Comparison of ENCODE assay signal across 21 cellular contexts in the genomic region with DNA sequence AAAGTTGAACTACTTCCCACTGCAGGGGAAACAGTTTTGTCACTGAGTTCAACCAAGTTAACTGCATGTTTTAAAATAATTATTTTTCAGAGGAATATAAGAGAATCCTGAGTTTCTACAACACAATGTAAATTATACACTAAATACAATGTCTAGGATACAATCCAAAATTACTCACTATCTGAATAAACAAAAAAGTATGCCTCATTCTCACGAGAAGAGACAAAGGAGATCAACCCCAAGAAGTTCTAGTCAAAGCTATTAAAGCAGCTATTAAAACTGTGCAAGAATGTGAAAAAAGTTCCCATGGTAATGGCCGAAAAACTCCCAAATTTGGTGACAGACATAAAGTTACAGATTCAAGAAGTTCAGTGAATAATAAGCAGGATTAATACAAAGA.
"Had no signal": no experiment of that assay in that cellular context is flagged by ENCODE, and none has a peak within 500 bp of the region (broad histone marks: within the 10 kb centered on the region; RNA-seq: fewer than 3 reads in every experiment).

No MANE protein-coding gene starts in this region.

- H3K27me3 ChIP-seq: colonic mucosa, thyroid gland had no signal

- H3K4me3 ChIP-seq: breast epithelium, colonic mucosa, dorsolateral prefrontal cortex, lower lobe of right lung, mucosa of descending colon, thyroid gland had no signal

- H3K9me3 ChIP-seq: breast epithelium, colonic mucosa, lower lobe of right lung, mucosa of descending colon, thyroid gland had no signal

- DNase-seq: activated CD4-positive, alpha-beta T cell treated with anti-CD3 and anti-CD28 coated beads, Interleukin-2, amount 50 U/mL, for 48 hours; activated CD8-positive, alpha-beta memory T cell treated with anti-CD3 and anti-CD28 coated beads, Interleukin-2, amount 50 U/mL, for 48 hours; activated naive CD4-positive, alpha-beta T cell; activated T-cell treated with anti-CD3 and anti-CD28 coated beads, Interleukin-2, amount 50 U/mL, for 4 hours; colonic mucosa; dorsolateral prefrontal cortex; effector memory CD8-positive, alpha-beta T cell; kidney; lower lobe of right lung; mesendoderm; mucosa of descending colon; nephron progenitor cell; right cardiac atrium; stimulated activated CD4-positive, alpha-beta T cell treated with anti-CD3 and anti-CD28 coated beads, Interleukin-12 subunit alpha, Interleukin-12 subunit beta, amount 100 ng/mL, for 4 hours; stimulated activated CD4-positive, alpha-beta T cell treated with anti-CD3 and anti-CD28 coated beads, Interleukin-4, amount 100 ng/mL, for 4 hours; stimulated activated naive CD8-positive, alpha-beta T cell treated with anti-CD3 and anti-CD28 coated beads, Interleukin-15, Interleukin-2, amounts not matched to agents 100 U/mL and 50 U/mL, for 24 hours; substantia nigra; thyroid gland had no signal

- H3K36me3 ChIP-seq: breast epithelium, colonic mucosa, lower lobe of right lung, thyroid gland had no signal

- H3K4me1 ChIP-seq: breast epithelium, colonic mucosa, lower lobe of right lung, parathyroid adenoma, thyroid gland had no signal

- H3K27ac ChIP-seq: breast epithelium, colonic mucosa, dorsolateral prefrontal cortex, lower lobe of right lung, parathyroid adenoma, thyroid gland had no signal

- ATAC-seq: activated T-cell treated with anti-CD3 and anti-CD28 coated beads, Interleukin-2, amount 50 U/mL, for 4 hours; effector memory CD8-positive, alpha-beta T cell; esophagus mucosa; lower lobe of right lung; mucosa of descending colon; right cardiac atrium; stimulated activated naive CD8-positive, alpha-beta T cell treated with anti-CD3 and anti-CD28 coated beads, Interleukin-15, Interleukin-2, amounts not matched to agents 100 U/mL and 50 U/mL, for 24 hours had no signal
